ENCODE assay signal across 9 cellular contexts in genomic region chr11:3837793-3838192, GRCh38. TPM values are rescaled to one million over a fixed set of nuclear protein-coding genes. Genes with fewer than 3 reads are reported as not detected.
DNase-seq lines count a peak whose midpoint lies in the region; ATAC-seq and TF ChIP-seq lines count a peak whose summit lies in the region.
"Had no signal": no experiment of that assay in that cellular context is flagged by ENCODE, and none has a peak within 500 bp of the region (broad histone marks: within the 10 kb centered on the region; RNA-seq: fewer than 3 reads in every experiment).

No MANE protein-coding gene starts in this region.

- H3K4me3 ChIP-seq in adrenal gland (peak overlapping the region in 1 of 4 donors; percentile 3), WERI-Rb-1 (ENCODE audit: low read depth, low read length) (no peak overlapping the region)

- H3K9me3 ChIP-seq in adrenal gland (replicated peaks in 1 of 3) (no peaks in the 10 kb centered on the region), WERI-Rb-1 (ENCODE audit: severe bottlenecking) (no peaks in the 10 kb centered on the region)

- TF ChIP-seq CTCF in adrenal gland (IDR thresholded peaks at IDR 0.05) = no peak
- TF ChIP-seq CTCF in WERI-Rb-1 (IDR thresholded peaks at IDR 0.05; ENCODE audit: low read depth, low read length) = no peak

- DNase-seq in AG20443 (ENCODE audit: low spot score) (peak; percentile 50), adrenal gland (peak in 6 of 7 donors; percentile 45 to 74 (median 61)), medulla oblongata (ENCODE audit: extremely low spot score) (peak; percentile 86), NCI-H774 (lab: John Stamatoyannopoulos, UW) (no peak), WERI-Rb-1 (no peak), NCI-H82 (lab: John Stamatoyannopoulos, UW) (no peak), NCI-H1436 treated with DMSO at 0.1 percent for 48 hours (lab: John Stamatoyannopoulos, UW) (no peak)
- DNase-seq: NCI-H524 treated with DMSO at 0.1 percent for 48 hours had no signal

- peaks cover 23 to 61% of the 10 kb centered on the region in 2 donors for H3K4me1 ChIP-seq in adrenal gland (replicated peaks in 1 of 2)

- H3K27ac ChIP-seq in adrenal gland (peak overlapping the region in 2 of 5 donors; percentile 52 to 62), WERI-Rb-1 (no peak overlapping the region)

- H3K36me3 ChIP-seq in adrenal gland (replicated peaks in 1 of 2) (no peaks in the 10 kb centered on the region), WERI-Rb-1 (peaks cover 10% of the 10 kb centered on the region)

- peak; percentile 16 for ATAC-seq in HG02885 (IDR thresholded peaks at IDR 0.05; ENCODE audit: poor library complexity, unreplicated experiment)

- H3K27me3 ChIP-seq in adrenal gland = no peaks in the 10 kb centered on the region
- H3K27me3 ChIP-seq in WERI-Rb-1 (ENCODE audit: insufficient read depth, low read depth, severe bottlenecking) = no peaks in the 10 kb centered on the region

- intact Hi-C loops in adrenal gland (cut with DNase I) = no loop called here

- TF ChIP-seq POLR2A in adrenal gland (IDR thresholded peaks at IDR 0.05) = no peak

- 48 to 100% (median 80%) methylated on average over 1 of the region's 1 CpG for WGBS in adrenal gland, 4 donors

RNA-seq across cellular contexts. Expression of gene RHOG, which starts 3.0 kb away (rescaled TPM):
- total RNA-seq in adrenal gland = 10 to 100 TPM; 31.3 to 91.2 (median 54.5) TPM
- polyA plus RNA-seq in adrenal gland = 10 to 100 TPM; 28.7 to 49.4 (median 38.4) TPM

RNA-seq across cellular contexts. Expression of gene STIM1, which starts 17.7 kb away (rescaled TPM):
- total RNA-seq in adrenal gland = 10 to 100 TPM; 22.2 to 44.1 (median 36.4) TPM
- 10 to 100 TPM; 13.4 to 23.0 (median 17.2) TPM for polyA plus RNA-seq in adrenal gland

RNA-seq across cellular contexts. Expression of gene PGAP2, which starts 29.4 kb away (rescaled TPM):
- 10 to 100 TPM in 7 of 8 donors, 1 to 10 TPM in 1; 4.6 to 32.5 (median 19.9) TPM for total RNA-seq in adrenal gland
- 10 to 100 TPM; 17.2 to 44.0 (median 21.9) TPM for polyA plus RNA-seq in adrenal gland

RNA-seq across cellular contexts. Expression of gene NUP98, which starts 40.4 kb away (rescaled TPM):
- 100 to 1,000 TPM in 2 of 8 donors, 10 to 100 TPM in 6; 49.7 to 226 (median 56.9) TPM for total RNA-seq in adrenal gland
- 10 to 100 TPM; 14.6 to 58.9 (median 28.5) TPM for polyA plus RNA-seq in adrenal gland

Comparison
In these comparisons a context has a peak if more than half of its experiments do, and no peak if none do; other contexts are left out.
1. DNase-seq: peak in AG20443 (single experiment), adrenal gland (6 of 7) and medulla oblongata (single experiment); none in NCI-H774 (single experiment), WERI-Rb-1 (single experiment), NCI-H82 (single experiment) and NCI-H1436 treated with DMSO at 0.1 percent for 48 hours (single experiment).